Comparison of ENCODE assay signal across 19 cellular contexts in genomic region chr5:3605298-3606010, GRCh38. TPM values are rescaled to one million over a fixed set of nuclear protein-coding genes. Genes with fewer than 3 reads are reported as not detected.
DNase-seq lines count a peak whose midpoint lies in the region; ATAC-seq, FAIRE-seq and TF ChIP-seq lines count a peak whose summit lies in the region.
"Had no signal": no experiment of that assay in that cellular context is flagged by ENCODE, and none has a peak within 500 bp of the region (broad histone marks: within the 10 kb centered on the region; RNA-seq: fewer than 3 reads in every experiment).

No MANE protein-coding gene starts in this region.

- ATAC-seq in body of pancreas (no peak), HG02759 (IDR thresholded peaks at IDR 0.05; ENCODE audit: unreplicated experiment) (no peak)
- no peak for ATAC-seq in activated T-cell treated with anti-CD3 and anti-CD28 coated beads, Interleukin-2, amount 50 U/mL, for 4 hours

- no peak for TF ChIP-seq POLR2A in spleen (IDR thresholded peaks at IDR 0.05)
- TF ChIP-seq POLR2A in body of pancreas (IDR thresholded peaks at IDR 0.05) = no peak
- no peak for TF ChIP-seq POLR2A in GM12892 (IDR thresholded peaks at IDR 0.05; ENCODE audit: low read depth, low read length)

- no peak for TF ChIP-seq CTCF in astrocyte of the cerebellum (IDR thresholded peaks at IDR 0.05; ENCODE audit: low read depth, low read length, missing control alignments)
- no peak for TF ChIP-seq CTCF in spleen (IDR thresholded peaks at IDR 0.05 in 8 of 11, conservative IDR thresholded peaks at IDR 0.05 in 3 of 11)
- TF ChIP-seq CTCF in body of pancreas (IDR thresholded peaks at IDR 0.05) = no peak

- no peak for FAIRE-seq in GM12892 (lab: Jason Lieb, UNC)
- FAIRE-seq: G401.6 had no signal

- H3K27ac ChIP-seq in spleen (no peak overlapping the region), body of pancreas (no peak overlapping the region)

- H3K4me1 Mint-ChIP-seq in activated T-cell treated with anti-CD3 and anti-CD28 coated beads, Interleukin-2, amount 50 U/mL, for 4 hours (ENCODE audit: low read depth) = peaks cover 5% of the 10 kb centered on the region

- no peak overlapping the region for H3K4me3 Mint-ChIP-seq in activated T-cell treated with anti-CD3 and anti-CD28 coated beads, Interleukin-2, amount 50 U/mL, for 4 hours
- H3K4me3 Mint-ChIP-seq: CD4-positive, alpha-beta memory T cell; IgD-negative memory B cell had no signal

- H3K27me3 ChIP-seq in H7 (ENCODE audit: control insufficient read depth, insufficient read depth, low read length) (peaks cover 76% of the 10 kb centered on the region), spleen (replicated peaks in 1 of 7) (peaks cover 0 to 96% (median 68%) of the 10 kb centered on the region in 7 donors), body of pancreas (peaks cover 0 to 19% of the 10 kb centered on the region in 2 donors)

- DNase-seq in H7 (peak; percentile 71), astrocyte of the cerebellum (ENCODE audit: low read depth) (peak; percentile 53), left kidney (ENCODE audit: low read depth, low spot score) (peak; percentile 20), spleen (peak; percentile 56), body of pancreas (no peak), GM12892 (ENCODE audit: insufficient read length) (no peak)
- DNase-seq in activated T-cell treated with anti-CD3 and anti-CD28 coated beads, Interleukin-2, amount 50 U/mL, for 4 hours = no peak
- DNase-seq: Calu3; CD4-positive, alpha-beta memory T cell; DMS53; NCI-H187; NCI-H69; NK-92 treated with Interleukin-12 subunit alpha and Interleukin-12 subunit beta, amount 100 ng/mL, for 24 hours; OCI-M1 had no signal

- H3K4me3 ChIP-seq in H7 (ENCODE audit: insufficient read depth, low read depth, low read length) = no peak overlapping the region
- H3K4me3 ChIP-seq in astrocyte of the cerebellum (ENCODE audit: low read depth, low read length) = peak overlapping the region; percentile 4
- H3K4me3 ChIP-seq in spleen = no peak overlapping the region
- no peak overlapping the region for H3K4me3 ChIP-seq in body of pancreas

- WGBS in spleen, 5 donors = 25 to 40% (median 30%) methylated on average over 23 to 32 of the region's 32 CpGs
- 15 to 20% methylated on average over 24 to 32 of the region's 32 CpGs for WGBS in body of pancreas, 2 donors

- intact Hi-C loops in spleen (cut with DNase I; ENCODE audit: low total_unique reads) = no loop called here
- intact Hi-C loops in body of pancreas (cut with DNase I) = no loop called here

- H3K27me3 Mint-ChIP-seq in activated T-cell treated with anti-CD3 and anti-CD28 coated beads, Interleukin-2, amount 50 U/mL, for 4 hours (ENCODE audit: low read depth) = peaks cover 73% of the 10 kb centered on the region

- no peaks in the 10 kb centered on the region for H3K9me3 ChIP-seq in spleen
- H3K9me3 ChIP-seq in body of pancreas = no peaks in the 10 kb centered on the region

- H3K36me3 ChIP-seq in H7 (replicated peaks; ENCODE audit: control insufficient read depth, insufficient read depth, low read length) = no peaks in the 10 kb centered on the region
- no peaks in the 10 kb centered on the region for H3K36me3 ChIP-seq in spleen
- no peaks in the 10 kb centered on the region for H3K36me3 ChIP-seq in body of pancreas (replicated peaks in 1 of 2; ENCODE audit: insufficient read depth in 1 of 2, low read depth in 2 of 2)

- no peaks in the 10 kb centered on the region for H3K36me3 Mint-ChIP-seq in activated T-cell treated with anti-CD3 and anti-CD28 coated beads, Interleukin-2, amount 50 U/mL, for 4 hours (ENCODE audit: insufficient read depth)
- H3K36me3 Mint-ChIP-seq: IgD-negative memory B cell had no signal

- H3K4me1 ChIP-seq in spleen = peaks cover 0 to 31% (median 10%) of the 10 kb centered on the region in 6 donors
- H3K4me1 ChIP-seq in body of pancreas = peaks cover 22% of the 10 kb centered on the region

- no peaks in the 10 kb centered on the region for H3K9me3 Mint-ChIP-seq in activated T-cell treated with anti-CD3 and anti-CD28 coated beads, Interleukin-2, amount 50 U/mL, for 4 hours

- in situ Hi-C loops in astrocyte of the cerebellum (cut with HindIII; ENCODE audit: low sequenced_read_pairs) = loop anchor here (25.0 kb wide), 1 partner anchor 868 kb away; no protein-coding TSS in a partner anchor

RNA-seq across cellular contexts. Expression of gene IRX1, which starts 9.8 kb away (rescaled TPM):
- 1.7 and 2.7 TPM in 2 replicates for total RNA-seq in H7 (2014; rRNA removed; shearing (Covaris generic))
- not detected for total RNA-seq in spleen
- not detected for polyA plus RNA-seq in spleen
- total RNA-seq in body of pancreas = under 1 TPM in 1 of 2 donors, not detected in 1; 0.78 TPM
- total RNA-seq in activated T-cell treated with anti-CD3 and anti-CD28 coated beads, Interleukin-2, amount 50 U/mL, for 4 hours = not detected
- polyA plus RNA-seq in GM12892 (2012; ENCODE audit: missing spikeins) = not detected
- total RNA-seq: Calu3; CD4-positive, alpha-beta memory T cell; HT-29; LHCN-M2 had no signal
- polyA plus RNA-seq: CD4-positive, alpha-beta memory T cell; IgD-negative memory B cell had no signal

Comparison
In these comparisons a context has a peak if more than half of its experiments do, and no peak if none do; other contexts are left out.
1. DNase-seq: peak in H7 (single experiment), astrocyte of the cerebellum (single experiment), left kidney (single experiment) and spleen (single experiment); none in body of pancreas (0 of 4), activated T-cell treated with anti-CD3 and anti-CD28 coated beads, Interleukin-2, amount 50 U/mL, for 4 hours (single experiment) and GM12892 (single experiment).